Comparison of ENCODE assay signal across 34 cellular contexts in the genomic region with DNA sequence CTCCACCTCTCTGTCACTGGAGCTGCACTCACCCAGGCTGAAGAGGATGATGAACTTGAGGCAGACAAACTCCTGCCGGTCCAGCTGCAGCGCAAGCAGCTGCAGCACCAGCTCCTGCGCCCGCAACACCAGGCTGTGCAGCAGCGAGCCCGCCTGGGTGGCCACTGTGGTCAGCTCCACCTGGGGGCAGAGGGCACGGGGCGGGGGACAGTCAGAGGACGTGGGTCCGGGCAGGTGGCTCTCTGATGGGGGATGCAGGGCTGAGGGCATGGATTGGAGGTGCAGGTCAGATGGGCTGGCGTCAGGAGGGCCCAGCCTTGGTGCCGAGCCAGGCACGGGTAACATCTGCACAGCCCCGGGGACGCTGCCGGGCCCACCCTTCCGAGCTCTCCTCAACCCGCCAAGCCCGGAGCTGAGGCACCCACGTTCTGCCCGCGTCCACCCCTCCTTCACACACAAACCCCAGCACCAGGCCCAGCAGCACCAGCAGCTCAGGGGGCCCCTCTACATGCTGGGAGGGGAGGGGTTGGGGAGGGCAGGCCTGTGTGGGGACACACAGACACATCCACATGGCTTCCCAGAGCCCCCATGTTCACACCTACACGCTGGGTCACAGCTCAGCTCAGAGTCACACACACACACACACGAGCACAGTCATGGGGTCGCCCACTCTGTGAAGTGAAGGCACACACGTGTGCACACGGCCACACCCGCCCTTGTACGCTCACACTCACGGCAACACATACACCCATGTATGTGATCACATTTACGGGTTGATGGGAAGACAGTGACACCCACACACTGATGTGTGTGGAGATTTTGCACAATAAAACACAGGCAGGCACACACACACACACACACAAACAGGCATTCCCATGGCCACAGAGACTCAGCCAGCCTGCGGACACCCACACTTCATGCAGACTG. TPM values are rescaled to one million over a fixed set of nuclear protein-coding genes. Genes with fewer than 3 reads are reported as not detected.
"Had no signal": no experiment of that assay in that cellular context is flagged by ENCODE, and none has a peak within 500 bp of the region (broad histone marks: within the 10 kb centered on the region; RNA-seq: fewer than 3 reads in every experiment).

No MANE protein-coding gene starts in this region.

- H3K27me3 ChIP-seq: adrenal gland had no signal

- H3K27ac Mint-ChIP-seq: activated B cell treated with CpG ODN at 0.5 μM for 24 hours; activated CD4-positive, alpha-beta memory T cell treated with anti-CD3 and anti-CD28 coated beads for 36 hours; activated naive CD4-positive, alpha-beta T cell treated with anti-CD3 and anti-CD28 coated beads for 36 hours; activated naive CD4-positive, alpha-beta T cell treated with anti-CD3 and anti-CD28 coated beads, Interleukin-2, amount 50 U/mL, for 72 hours; activated T-helper 1 cell treated with anti-CD3 and anti-CD28 coated beads, Interleukin-12 subunit alpha, Interleukin-12 subunit beta, Interleukin-2, Interleukin-4 antibody, amounts not matched to agents 30 ng/mL and 10 ng/mL and 1 ng/mL, durations not matched to agents 14 hours and 24 hours and 36 hours had no signal

- H3K27ac ChIP-seq: PC-9, RWPE1, SK-N-MC had no signal

- DNase-seq: activated B cell treated with CpG ODN at 0.5 μM for 24 hours; activated CD4-positive, alpha-beta memory T cell treated with anti-CD3 and anti-CD28 coated beads for 36 hours; activated CD4-positive, alpha-beta T cell treated with anti-CD3 and anti-CD28 coated beads for 4 hours; activated CD4-positive, alpha-beta T cell treated with anti-CD3 and anti-CD28 coated beads, Interleukin-2, amount 50 U/mL, for 1 hour; activated CD4-positive, CD25-positive, alpha-beta regulatory T cell treated with anti-CD3 and anti-CD28 coated beads, Interleukin-2, amount 50 U/mL, for 72 hours; activated CD8-positive, alpha-beta memory T cell treated with anti-CD3 and anti-CD28 coated beads, Interleukin-2, amount 50 U/mL, for 4 hours; activated gamma-delta T cell treated with Interleukin-2 at 50 U/mL for 16 hours; activated naive CD4-positive, alpha-beta T cell treated with anti-CD3 and anti-CD28 coated beads for 36 hours; activated T-cell treated with anti-CD3 and anti-CD28 coated beads for 4 hours; activated T-cell treated with anti-CD3 and anti-CD28 coated beads, Interleukin-2, amount 50 U/mL, for 4 hours; NCI-H1105; NCI-H1417 treated with DMSO at 0.1 percent for 48 hours; NCI-H187 treated with DMSO at 0.1 percent for 48 hours; NCI-H2081; NCI-H345; NCI-H524 treated with DMSO at 0.1 percent for 48 hours; PC-9; Right ventricle myocardium superior; T1000 had no signal

- H3K36me3 Mint-ChIP-seq: activated CD4-positive, alpha-beta memory T cell treated with anti-CD3 and anti-CD28 coated beads for 36 hours; activated naive CD4-positive, alpha-beta T cell treated with anti-CD3 and anti-CD28 coated beads, Interleukin-2, amount 50 U/mL, for 72 hours; brain had no signal

- H3K9me3 ChIP-seq: adrenal gland had no signal

- H3K27me3 Mint-ChIP-seq: activated CD4-positive, alpha-beta memory T cell treated with anti-CD3 and anti-CD28 coated beads for 36 hours had no signal

- H3K4me3 Mint-ChIP-seq: activated B cell treated with CpG ODN at 0.5 μM for 24 hours; activated CD4-positive, alpha-beta memory T cell treated with anti-CD3 and anti-CD28 coated beads for 36 hours; activated naive CD4-positive, alpha-beta T cell treated with anti-CD3 and anti-CD28 coated beads for 36 hours; activated T-cell treated with anti-CD3 and anti-CD28 coated beads, Interleukin-2, amount 50 U/mL, for 4 hours; activated T-helper 1 cell treated with anti-CD3 and anti-CD28 coated beads, Interleukin-12 subunit alpha, Interleukin-12 subunit beta, Interleukin-2, Interleukin-4 antibody, amounts not matched to agents 30 ng/mL and 10 ng/mL and 1 ng/mL, durations not matched to agents 14 hours and 24 hours and 36 hours; central memory CD8-positive, alpha-beta T cell had no signal

- H3K9me3 Mint-ChIP-seq: activated B cell treated with CpG ODN at 0.5 μM for 24 hours; activated CD4-positive, alpha-beta memory T cell treated with anti-CD3 and anti-CD28 coated beads for 36 hours; activated naive CD4-positive, alpha-beta T cell treated with anti-CD3 and anti-CD28 coated beads for 36 hours; activated naive CD4-positive, alpha-beta T cell treated with anti-CD3 and anti-CD28 coated beads, Interleukin-2, amount 50 U/mL, for 72 hours; activated T-cell treated with anti-CD3 and anti-CD28 coated beads, Interleukin-2, amount 50 U/mL, for 4 hours; activated T-helper 1 cell treated with anti-CD3 and anti-CD28 coated beads, Interleukin-12 subunit alpha, Interleukin-12 subunit beta, Interleukin-2, Interleukin-4 antibody, amounts not matched to agents 30 ng/mL and 10 ng/mL and 1 ng/mL, durations not matched to agents 14 hours and 24 hours and 36 hours; central memory CD8-positive, alpha-beta T cell had no signal

- H3K36me3 ChIP-seq: adrenal gland had no signal

- FAIRE-seq: astrocyte, RCC 7860 had no signal

- H3K4me3 ChIP-seq: adrenal gland, PC-9, SK-N-MC had no signal

RNA-seq across cellular contexts. Expression of gene NR5A1, which starts 15.9 kb away (rescaled TPM):
- total RNA-seq: activated B cell treated with CpG ODN at 0.5 μM for 24 hours; activated CD4-positive, alpha-beta memory T cell treated with anti-CD3 and anti-CD28 coated beads for 36 hours; activated naive CD4-positive, alpha-beta T cell treated with anti-CD3 and anti-CD28 coated beads for 36 hours; activated naive CD4-positive, alpha-beta T cell treated with anti-CD3 and anti-CD28 coated beads, Interleukin-2, amount 50 U/mL, for 72 hours; activated T-helper 1 cell treated with anti-CD3 and anti-CD28 coated beads, Interleukin-12 subunit alpha, Interleukin-12 subunit beta, Interleukin-2, Interleukin-4 antibody, amounts not matched to agents 30 ng/mL and 10 ng/mL and 1 ng/mL, durations not matched to agents 14 hours and 24 hours and 36 hours; astrocyte; chondrocyte; NCI-H460; OCI-LY7; Right ventricle myocardium superior; T-helper 1 cell treated with Interleukin-12 subunit alpha and Interleukin-12 subunit beta and Interleukin-4 antibody, amounts not matched to agents 30 ng/mL and 1 ng/mL, for 36 hours; T-helper 2 cell treated with Interferon-gamma antibody and Interleukin-4, amounts not matched to agents 100 ng/mL and 5 ng/mL, for 36 hours had no signal

RNA-seq across cellular contexts. Expression of gene ADGRD2, which starts 41.1 kb away (rescaled TPM):
- total RNA-seq: activated B cell treated with CpG ODN at 0.5 μM for 24 hours; activated CD4-positive, alpha-beta memory T cell treated with anti-CD3 and anti-CD28 coated beads for 36 hours; activated naive CD4-positive, alpha-beta T cell treated with anti-CD3 and anti-CD28 coated beads for 36 hours; activated naive CD4-positive, alpha-beta T cell treated with anti-CD3 and anti-CD28 coated beads, Interleukin-2, amount 50 U/mL, for 72 hours; activated T-cell treated with anti-CD3 and anti-CD28 coated beads, Interleukin-2, amount 50 U/mL, for 4 hours; activated T-helper 1 cell treated with anti-CD3 and anti-CD28 coated beads, Interleukin-12 subunit alpha, Interleukin-12 subunit beta, Interleukin-2, Interleukin-4 antibody, amounts not matched to agents 30 ng/mL and 10 ng/mL and 1 ng/mL, durations not matched to agents 14 hours and 24 hours and 36 hours; astrocyte; chondrocyte; M059J; NCI-H460; OCI-LY7; PC-9; Right ventricle myocardium superior; T-helper 1 cell treated with Interleukin-12 subunit alpha and Interleukin-12 subunit beta and Interleukin-4 antibody, amounts not matched to agents 30 ng/mL and 1 ng/mL, for 36 hours; T-helper 2 cell treated with Interferon-gamma antibody and Interleukin-4, amounts not matched to agents 100 ng/mL and 5 ng/mL, for 36 hours had no signal
